9 cellular contexts compared by ENCODE assay signal in the genomic region with DNA sequence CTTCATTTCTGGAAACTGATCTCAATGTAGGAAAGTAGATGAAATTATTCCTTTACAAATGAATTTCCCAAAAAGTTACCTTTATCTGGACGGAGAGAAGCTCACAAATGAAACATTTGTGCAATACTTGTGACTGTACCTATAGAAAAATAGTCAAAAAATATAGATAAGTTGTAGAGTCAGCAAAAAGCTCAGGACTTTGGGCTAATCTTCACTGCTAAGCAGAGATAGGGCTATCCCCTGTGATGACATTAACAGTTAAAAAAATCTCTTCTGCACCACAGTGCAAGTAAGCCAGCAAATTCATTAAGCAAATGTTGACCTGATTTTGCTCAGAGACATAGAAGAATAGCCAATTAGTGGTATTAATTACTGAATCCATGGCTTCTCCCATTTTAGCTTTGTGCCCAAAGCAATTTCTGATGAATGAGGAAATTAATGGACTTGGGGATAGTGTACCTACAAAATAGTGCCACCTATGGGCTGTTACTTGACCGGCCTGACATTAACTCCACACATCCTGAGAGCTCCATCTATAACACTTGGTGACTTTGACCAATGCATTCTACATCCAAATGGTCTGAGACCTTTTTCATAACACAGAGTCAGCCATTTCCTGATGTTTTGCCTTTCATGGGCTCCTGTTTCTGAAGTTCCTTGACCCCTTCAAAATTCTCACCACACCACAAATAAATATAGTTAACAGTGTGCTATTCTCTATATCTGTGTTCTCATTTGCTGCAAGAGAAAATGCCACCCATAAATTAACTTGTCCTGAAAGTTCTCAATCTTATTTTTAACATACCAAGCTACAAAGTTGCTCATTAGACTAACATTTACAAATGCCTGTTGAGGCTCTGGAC.
DNase-seq lines count a peak whose midpoint lies in the region; ATAC-seq and TF ChIP-seq lines count a peak whose summit lies in the region.
"Had no signal": no experiment of that assay in that cellular context is flagged by ENCODE, and none has a peak within 500 bp of the region (broad histone marks: within the 10 kb centered on the region; RNA-seq: fewer than 3 reads in every experiment).

No MANE protein-coding gene starts in this region.

- H3K4me3 ChIP-seq in liver (ENCODE audit: low read depth in 1 of 3, low read length in 3 of 3) = no peak overlapping the region
- H3K4me3 ChIP-seq: BLaER1 had no signal

- no peaks in the 10 kb centered on the region for H3K36me3 ChIP-seq in liver (ENCODE audit: control insufficient read depth in 4 of 4, insufficient read depth in 3 of 4, low read depth in 1 of 4, low read length in 3 of 4)
- H3K36me3 ChIP-seq: BLaER1 had no signal

- peak; percentile 52 for TF ChIP-seq CTCF in liver (IDR thresholded peaks at IDR 0.05; ENCODE audit: low read depth, low read length, missing input control)

- no peaks in the 10 kb centered on the region for H3K27me3 ChIP-seq in liver (ENCODE audit: control insufficient read depth in 4 of 4, insufficient read depth in 4 of 4, low read length in 3 of 4)
- H3K27me3 ChIP-seq: BLaER1 had no signal

- H3K9me3 ChIP-seq in liver (ENCODE audit: control insufficient read depth in 4 of 4, low read length in 3 of 4) = no peaks in the 10 kb centered on the region
- H3K9me3 ChIP-seq: BLaER1 had no signal

- in situ Hi-C loops in T47D (cut with HindIII; ENCODE audit: low pct_unique_long_range_greater_than_20kb, low sequenced_read_pairs) = no loop called here

- no peak for ATAC-seq in HG03025 (IDR thresholded peaks at IDR 0.05; ENCODE audit: low FRiP score, unreplicated experiment)

- peak; percentile 67 to 74 for TF ChIP-seq RAD21 in liver (IDR thresholded peaks at IDR 0.05)

- H3K9ac ChIP-seq in liver (ENCODE audit: low read depth in 1 of 2, low read length in 2 of 2) = no peak overlapping the region
- H3K9ac ChIP-seq: BLaER1 had no signal

- DNase-seq in NCI-H1417 (lab: John Stamatoyannopoulos, UW) (peak; percentile 27 to 69 (median 41)), NCI-H1417 treated with DMSO at 0.1 percent for 48 hours (lab: John Stamatoyannopoulos, UW) (no peak), HCEC 1CT (peak; percentile 56), NCI-H2227 treated with DMSO at 0.1 percent for 48 hours (lab: John Stamatoyannopoulos, UW) (peak; percentile 5), T47D (ENCODE audit: low read depth in 1 of 2, low spot score in 1 of 2) (peak; percentile 39 to 71), activated gamma-delta T cell (lab: John Stamatoyannopoulos, UW) (no peak)

- no peak overlapping the region for H3K27ac ChIP-seq in liver (ENCODE audit: low read depth in 1 of 2, low read length in 2 of 2)
- H3K27ac ChIP-seq: BLaER1 had no signal

- WGBS in liver = 46% methylated on average over 2 of the region's 2 CpGs

- no peaks in the 10 kb centered on the region for H3K4me1 ChIP-seq in liver (ENCODE audit: control insufficient read depth in 4 of 4, insufficient read depth in 4 of 4, low read length in 3 of 4)

TF ChIP-seq in liver, 16 proteins besides CTCF, POLR2A, EP300 and RAD21:
- no peak for TF ChIP-seq REST (IDR thresholded peaks at IDR 0.05)
- TF ChIP-seq JUND (IDR thresholded peaks at IDR 0.05) = no peak
- TF ChIP-seq ATF3 (IDR thresholded peaks at IDR 0.05) = no peak
- TF ChIP-seq EGR1 (IDR thresholded peaks at IDR 0.05; ENCODE audit: low read depth in 2 of 2) = no peak
- no peak for TF ChIP-seq HNF4A (conservative IDR thresholded peaks at IDR 0.05)
- TF ChIP-seq SP1 (IDR thresholded peaks at IDR 0.05) = no peak
- TF ChIP-seq, protein P1, sequence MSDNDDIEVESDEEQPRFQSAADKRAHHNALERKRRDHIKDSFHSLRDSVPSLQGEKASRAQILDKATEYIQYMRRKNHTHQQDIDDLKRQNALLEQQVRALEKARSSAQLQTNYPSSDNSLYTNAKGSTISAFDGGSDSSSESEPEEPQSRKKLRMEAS (IDR thresholded peaks at IDR 0.05) = no peak
- no peak for TF ChIP-seq FOXA1 (IDR thresholded peaks at IDR 0.05)
- no peak for TF ChIP-seq YY1 (IDR thresholded peaks at IDR 0.05)
- no peak for TF ChIP-seq GABPA (IDR thresholded peaks at IDR 0.05 in 1 of 2, conservative IDR thresholded peaks at IDR 0.05 in 1 of 2)
- TF ChIP-seq TAF1 (conservative IDR thresholded peaks at IDR 0.05) = no peak
- TF ChIP-seq HNF4G (IDR thresholded peaks at IDR 0.05) = no peak

Comparison
In these comparisons a context has a peak if more than half of its experiments do, and no peak if none do; other contexts are left out.
1. DNase-seq: peak in NCI-H1417 (3 of 3), HCEC 1CT (single experiment), NCI-H2227 treated with DMSO at 0.1 percent for 48 hours (single experiment) and T47D (2 of 2); none in NCI-H1417 treated with DMSO at 0.1 percent for 48 hours (single experiment) and activated gamma-delta T cell (single experiment).